22 cellular contexts compared by ENCODE assay signal in the genomic region with DNA sequence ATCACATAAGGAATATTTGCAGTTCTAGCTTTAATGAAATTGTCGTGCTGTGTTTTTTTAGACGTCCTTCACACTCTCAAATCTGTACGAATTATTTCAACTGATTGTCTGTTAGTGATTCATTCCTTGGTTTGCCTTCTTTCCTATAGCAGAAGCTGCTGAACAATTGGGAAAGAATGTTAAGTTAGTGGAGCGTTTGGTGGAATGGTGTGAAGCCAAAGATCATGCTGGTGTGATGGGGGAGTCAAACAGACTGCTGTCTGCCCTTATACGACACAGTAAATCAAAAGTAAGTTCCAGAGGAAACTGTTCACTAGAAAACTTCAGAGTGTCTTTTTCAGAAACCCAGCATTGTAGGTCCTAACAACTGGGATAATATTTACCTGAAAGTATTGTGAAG.
DNase-seq lines count a peak whose midpoint lies in the region; ATAC-seq and TF ChIP-seq lines count a peak whose summit lies in the region.
"Had no signal": no experiment of that assay in that cellular context is flagged by ENCODE, and none has a peak within 500 bp of the region (broad histone marks: within the 10 kb centered on the region; RNA-seq: fewer than 3 reads in every experiment).

No MANE protein-coding gene starts in this region.

- no peak overlapping the region for H3K9ac ChIP-seq in neuronal stem cell (ENCODE audit: low read depth, low read length, poor library complexity)
- no peak overlapping the region for H3K9ac ChIP-seq in mesendoderm (ENCODE audit: low read length)

- H3K79me1 ChIP-seq in neuronal stem cell (ENCODE audit: low read depth, low read length) (no peaks in the 10 kb centered on the region), mesendoderm (ENCODE audit: low read length) (no peaks in the 10 kb centered on the region)

- POLR2A ChIA-PET in BJ (lab: Charles Lee) = interaction anchor here (0.6 kb wide), 1 partner anchor 59 kb away, joined by 3 read pairs; no protein-coding TSS in a partner anchor

- no peak overlapping the region for H3K14ac ChIP-seq in neuronal stem cell (ENCODE audit: low read length)

- no peak overlapping the region for H2BK12ac ChIP-seq in neuronal stem cell (ENCODE audit: low read length)

- peak overlapping the region; percentile 86 for H3K27ac Mint-ChIP-seq in neural crest cell (ENCODE audit: unreplicated experiment)
- H3K27ac Mint-ChIP-seq: activated CD4-positive, alpha-beta T cell treated with anti-CD3 and anti-CD28 coated beads, Interleukin-2, amount 10 ng/mL, durations not matched to agents 24 days and 14 days; activated naive CD4-positive, alpha-beta T cell treated with anti-CD3 and anti-CD28 coated beads, Interleukin-2, amount 50 U/mL, for 24 hours had no signal

- peaks cover 45% of the 10 kb centered on the region for H3K36me3 Mint-ChIP-seq in neural crest cell (ENCODE audit: low read depth)

- no peak overlapping the region for H2BK120ac ChIP-seq in neuronal stem cell (ENCODE audit: low read depth, low read length)
- no peak overlapping the region for H2BK120ac ChIP-seq in mesendoderm (ENCODE audit: low read depth, low read length)

- CTCF ChIA-PET in BJ (lab: Yijun Ruan, JAX) = interaction anchor here (0.6 kb wide), 1 partner anchor 46 kb away, joined by 3 read pairs; no protein-coding TSS in a partner anchor

- H3K27ac ChIP-seq in neuronal stem cell (replicated peaks; ENCODE audit: low read length) = no peak overlapping the region
- no peak overlapping the region for H3K27ac ChIP-seq in mesendoderm (ENCODE audit: low read depth, low read length)
- H3K27ac ChIP-seq: colonic mucosa, esophagus muscularis mucosa, right atrium auricular region, stomach, upper lobe of left lung had no signal

- H3K18ac ChIP-seq in neuronal stem cell (ENCODE audit: low read length) (no peak overlapping the region), mesendoderm (ENCODE audit: low read length) (no peak overlapping the region)

- H2BK5ac ChIP-seq in neuronal stem cell (ENCODE audit: low read length) (no peak overlapping the region), mesendoderm (ENCODE audit: low read length) (no peak overlapping the region)

- no peak for ATAC-seq in GM21526 (IDR thresholded peaks at IDR 0.05; ENCODE audit: low FRiP score, unreplicated experiment)
- ATAC-seq: HepG2 had no signal

- H3K4me2 ChIP-seq in neuronal stem cell (ENCODE audit: insufficient read depth, low read length, poor library complexity, severe bottlenecking) (no peak overlapping the region), mesendoderm (ENCODE audit: low read length) (no peak overlapping the region)

- H3K4me3 ChIP-seq in BJ (ENCODE audit: low read depth, low read length) (no peak overlapping the region), choroid plexus epithelial cell (ENCODE audit: low read depth, low read length) (no peak overlapping the region), neuronal stem cell (ENCODE audit: low read length in 2 of 2) (no peak overlapping the region), mesendoderm (ENCODE audit: low read length) (no peak overlapping the region)
- H3K4me3 ChIP-seq: colonic mucosa, esophagus muscularis mucosa, right atrium auricular region, stomach, upper lobe of left lung had no signal

- H3K4ac ChIP-seq in neuronal stem cell (ENCODE audit: low read length) = no peak overlapping the region
- no peak overlapping the region for H3K4ac ChIP-seq in mesendoderm (ENCODE audit: low read depth, low read length)

- no peak for TF ChIP-seq CTCF in BJ (IDR thresholded peaks at IDR 0.05; ENCODE audit: insufficient read depth, low read depth, low read length)
- no peak for TF ChIP-seq CTCF in choroid plexus epithelial cell (conservative IDR thresholded peaks at IDR 0.05; ENCODE audit: low read depth, low read length)
- TF ChIP-seq CTCF in neural crest cell (conservative IDR thresholded peaks at IDR 0.05) = no peak

- H3K4me1 ChIP-seq in neuronal stem cell (ENCODE audit: control insufficient read depth in 2 of 2, insufficient read depth in 1 of 2, low read depth in 1 of 2, low read length in 2 of 2) = no peaks in the 10 kb centered on the region
- no peaks in the 10 kb centered on the region for H3K4me1 ChIP-seq in mesendoderm (ENCODE audit: control insufficient read depth, low read depth, low read length)
- H3K4me1 ChIP-seq: colonic mucosa, esophagus muscularis mucosa, right atrium auricular region, stomach, upper lobe of left lung had no signal

- no peak overlapping the region for H2BK15ac ChIP-seq in neuronal stem cell (ENCODE audit: low read length)
- no peak overlapping the region for H2BK15ac ChIP-seq in mesendoderm (replicated peaks; ENCODE audit: low read depth)

- H4K8ac ChIP-seq in neuronal stem cell (ENCODE audit: low read depth, low read length) (no peak overlapping the region), mesendoderm (ENCODE audit: low read depth, low read length) (no peak overlapping the region)

- H2AK5ac ChIP-seq in neuronal stem cell (ENCODE audit: low read depth, low read length) (no peak overlapping the region), mesendoderm (ENCODE audit: low read length) (no peak overlapping the region)

- no peaks in the 10 kb centered on the region for H3K4me1 Mint-ChIP-seq in neural crest cell

- peaks cover 18% of the 10 kb centered on the region for H3K9me3 Mint-ChIP-seq in neural crest cell

- no peaks in the 10 kb centered on the region for H3K27me3 Mint-ChIP-seq in neural crest cell (ENCODE audit: low read depth)
- H3K27me3 Mint-ChIP-seq: activated CD4-positive, alpha-beta T cell treated with anti-CD3 and anti-CD28 coated beads, Interleukin-2, amount 10 ng/mL, durations not matched to agents 24 days and 14 days; activated naive CD4-positive, alpha-beta T cell treated with anti-CD3 and anti-CD28 coated beads, Interleukin-2, amount 50 U/mL, for 24 hours; CD4-positive, CD25-positive, alpha-beta regulatory T cell had no signal

- no peak overlapping the region for H4K5ac ChIP-seq in mesendoderm (ENCODE audit: low read length)

- H3K36me3 ChIP-seq in BJ (ENCODE audit: control insufficient read depth, insufficient read depth, low read length) (peaks cover 2% of the 10 kb centered on the region; the same call in 1 of the 2 replicates), neuronal stem cell (replicated peaks in 1 of 2; ENCODE audit: control insufficient read depth in 2 of 2, insufficient read depth in 2 of 2, low read length in 2 of 2) (peaks cover 2 to 60% of the 10 kb centered on the region in 2 donors), mesendoderm (ENCODE audit: control insufficient read depth, insufficient read depth, low read length) (no peaks in the 10 kb centered on the region)
- H3K36me3 ChIP-seq: colonic mucosa had no signal

- no peak overlapping the region for H2AFZ ChIP-seq in neuronal stem cell (ENCODE audit: low read length)

- H3K27me3 ChIP-seq in BJ (ENCODE audit: control insufficient read depth, insufficient read depth, low read length) = no peaks in the 10 kb centered on the region
- H3K27me3 ChIP-seq in neuronal stem cell (ENCODE audit: control insufficient read depth in 3 of 3, insufficient read depth in 3 of 3, low read depth in 1 of 3, low read length in 3 of 3) = no peaks in the 10 kb centered on the region
- no peaks in the 10 kb centered on the region for H3K27me3 ChIP-seq in mesendoderm (ENCODE audit: insufficient read depth, low read length, poor library complexity)
- H3K27me3 ChIP-seq: colonic mucosa, esophagus muscularis mucosa, right atrium auricular region, stomach, upper lobe of left lung had no signal

- no peak overlapping the region for H3K56ac ChIP-seq in mesendoderm (ENCODE audit: low read length)

- H3K79me2 ChIP-seq in mesendoderm (ENCODE audit: control insufficient read depth, insufficient read depth, low read length) = no peaks in the 10 kb centered on the region

- peaks cover 0 to 4% of the 10 kb centered on the region in 2 donors for H3K9me3 ChIP-seq in neuronal stem cell (replicated peaks in 1 of 2; ENCODE audit: control insufficient read depth in 2 of 2, insufficient read depth in 1 of 2, low read depth in 1 of 2, low read length in 2 of 2)
- H3K9me3 ChIP-seq: colonic mucosa, esophagus muscularis mucosa, right atrium auricular region, stomach, upper lobe of left lung had no signal

- no peak overlapping the region for H3K4me3 Mint-ChIP-seq in neural crest cell
- H3K4me3 Mint-ChIP-seq: activated CD4-positive, alpha-beta T cell treated with anti-CD3 and anti-CD28 coated beads, Interleukin-2, amount 10 ng/mL, durations not matched to agents 24 days and 14 days; activated naive CD4-positive, alpha-beta T cell treated with anti-CD3 and anti-CD28 coated beads, Interleukin-2, amount 50 U/mL, for 24 hours; CD4-positive, CD25-positive, alpha-beta regulatory T cell had no signal

- H3K23ac ChIP-seq in neuronal stem cell (ENCODE audit: low read depth, low read length, poor library complexity) (no peak overlapping the region), mesendoderm (ENCODE audit: low read length) (no peak overlapping the region)

- no CpG with 5 or more reads among the region's 5 CpGs for WGBS in neuronal stem cell (ENCODE audit: extremely low coverage in 2 of 2, insufficient read length in 2 of 2, insufficient replicate concordance in 1 of 2), 2 donors
- WGBS in mesendoderm (ENCODE audit: extremely low coverage, insufficient coverage, low lambda C conversion rate) = no CpG with 5 or more reads among the region's 5 CpGs

- H4K91ac ChIP-seq in neuronal stem cell (ENCODE audit: low read depth, low read length, poor library complexity) = no peak overlapping the region

- DNase-seq in BJ (ENCODE audit: low read depth) (peak; percentile 15), M059J (ENCODE audit: low read depth) (peak; percentile 53), choroid plexus epithelial cell (ENCODE audit: low read depth) (peak; percentile 84), neural crest cell (ENCODE audit: low read depth, low spot score) (no peak), neuronal stem cell (ENCODE audit: low spot score) (no peak), RPMI8226 (no peak), mesendoderm (no peak)
- DNase-seq: activated CD4-positive, alpha-beta T cell treated with anti-CD3 and anti-CD28 coated beads, Interleukin-2, amount 10 ng/mL, durations not matched to agents 24 days and 14 days; CD4-positive, CD25-positive, alpha-beta regulatory T cell; colonic mucosa; DMS53; NCI-H1105 treated with DMSO at 0.1 percent for 48 hours; NCI-H2081; SHP77 treated with DMSO at 0.1 percent for 48 hours; stomach; T-helper 1 cell; upper lobe of left lung had no signal

Comparison
In these comparisons a context has a peak if more than half of its experiments do, and no peak if none do; other contexts are left out.
1. DNase-seq: peak in BJ (single experiment), M059J (single experiment) and choroid plexus epithelial cell (single experiment); none in neural crest cell (single experiment), neuronal stem cell (single experiment), RPMI8226 (single experiment) and mesendoderm (single experiment).